Comparison of ENCODE assay signal across 1 cellular context in the genomic region with DNA sequence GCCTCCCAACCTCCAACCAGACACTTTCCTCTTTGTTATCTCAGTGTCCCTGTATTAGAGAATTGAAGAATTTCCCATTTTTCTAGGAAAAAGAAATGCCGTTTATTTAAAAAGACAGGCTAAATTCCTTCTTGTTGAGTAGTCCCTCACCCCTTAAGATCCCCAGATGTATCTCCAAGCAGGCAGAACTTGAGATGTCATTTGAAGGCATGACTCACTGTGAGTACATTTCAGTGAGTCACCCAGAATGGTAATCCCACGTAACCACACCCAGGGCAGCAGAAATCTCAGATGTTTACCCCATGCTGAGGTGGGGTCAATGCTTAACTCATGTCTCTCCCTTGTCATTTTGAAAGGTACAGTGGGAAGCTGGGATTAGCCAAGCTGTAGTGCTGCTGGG.
A peak's percentile ranks its signal among the peaks of the same experiment; 100 is the strongest.
TF ChIP-seq lines count a peak whose summit lies in the region.

No MANE protein-coding gene starts in this region.

TF ChIP-seq in K562, 482 proteins besides CTCF, POLR2A, EP300 and RAD21 (continued from another document):
- TF ChIP-seq ZBTB49 (CRISPR knock-in tag; IDR thresholded peaks at IDR 0.05; ENCODE audit: borderline replicate concordance) = no peak
- peak; percentile 31 for TF ChIP-seq E2F8 (IDR thresholded peaks at IDR 0.05; ENCODE audit: low read depth, partially characterized antibody)
- peak; percentile 77 for TF ChIP-seq LEF1 (IDR thresholded peaks at IDR 0.05)
- 0 out of 2 replicates have a peak, but pooled peaks have one; percentile 10 for TF ChIP-seq RBFOX2 (IDR thresholded peaks at IDR 0.05; ENCODE audit: low read depth, low read length)
- TF ChIP-seq TAF9B (IDR thresholded peaks at IDR 0.05; ENCODE audit: partially characterized antibody) = peak; percentile 82
- TF ChIP-seq E4F1 (CRISPR knock-in tag; IDR thresholded peaks at IDR 0.05; ENCODE audit: borderline replicate concordance) = no peak
- peak; percentile 54; the same call in 1 of the 2 replicates for TF ChIP-seq ZNF175 (CRISPR knock-in tag; IDR thresholded peaks at IDR 0.05; ENCODE audit: low read depth)
- TF ChIP-seq, protein P1, sequence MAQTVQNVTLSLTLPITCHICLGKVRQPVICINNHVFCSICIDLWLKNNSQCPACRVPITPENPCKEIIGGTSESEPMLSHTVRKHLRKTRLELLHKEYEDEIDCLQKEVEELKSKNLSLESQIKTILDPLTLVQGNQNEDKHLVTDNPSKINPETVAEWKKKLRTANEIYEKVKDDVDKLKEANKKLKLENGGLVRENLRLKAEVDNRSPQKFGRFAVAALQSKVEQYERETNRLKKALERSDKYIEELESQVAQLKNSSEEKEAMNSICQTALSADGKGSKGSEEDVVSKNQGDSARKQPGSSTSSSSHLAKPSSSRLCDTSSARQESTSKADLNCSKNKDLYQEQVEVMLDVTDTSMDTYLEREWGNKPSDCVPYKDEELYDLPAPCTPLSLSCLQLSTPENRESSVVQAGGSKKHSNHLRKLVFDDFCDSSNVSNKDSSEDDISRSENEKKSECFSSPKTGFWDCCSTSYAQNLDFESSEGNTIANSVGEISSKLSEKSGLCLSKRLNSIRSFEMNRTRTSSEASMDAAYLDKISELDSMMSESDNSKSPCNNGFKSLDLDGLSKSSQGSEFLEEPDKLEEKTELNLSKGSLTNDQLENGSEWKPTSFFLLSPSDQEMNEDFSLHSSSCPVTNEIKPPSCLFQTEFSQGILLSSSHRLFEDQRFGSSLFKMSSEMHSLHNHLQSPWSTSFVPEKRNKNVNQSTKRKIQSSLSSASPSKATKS (CRISPR knock-in tag; IDR thresholded peaks at IDR 0.05) = no peak
- peak; percentile 61 for TF ChIP-seq NEUROD1 (IDR thresholded peaks at IDR 0.05; ENCODE audit: borderline replicate concordance, low read depth, low read length, partially characterized antibody)
- peak; percentile 72; the same call in 1 of the 2 replicates for TF ChIP-seq CREM (IDR thresholded peaks at IDR 0.05; ENCODE audit: low read depth)
- peak; percentile 100 for TF ChIP-seq FOSL1 (tag; conservative IDR thresholded peaks at IDR 0.05)
- peak; percentile 56; the same call in 1 of the 2 replicates for TF ChIP-seq MAFK (IDR thresholded peaks at IDR 0.05; ENCODE audit: low read length)
